8 cellular contexts compared by ENCODE assay signal in genomic region chr15:70259030-70259424, GRCh38.
A peak's percentile ranks its signal among the peaks of the same experiment; 100 is the strongest.
DNase-seq lines count a peak whose midpoint lies in the region; ATAC-seq and TF ChIP-seq lines count a peak whose summit lies in the region.

No MANE protein-coding gene starts in this region.

- H3K4me3 ChIP-seq in retinal pigment epithelial cell (ENCODE audit: low read length) = no peak overlapping the region

- peaks cover 7% of the 10 kb centered on the region for H3K27me3 Mint-ChIP-seq in activated T-cell treated with anti-CD3 and anti-CD28 coated beads, Interleukin-2, amount 50 U/mL, for 24 hours

- peak overlapping the region; percentile 50 for H3K27ac Mint-ChIP-seq in activated T-cell treated with anti-CD3 and anti-CD28 coated beads, Interleukin-2, amount 50 U/mL, for 24 hours

- H3K4me1 Mint-ChIP-seq in activated T-cell treated with anti-CD3 and anti-CD28 coated beads, Interleukin-2, amount 50 U/mL, for 24 hours (ENCODE audit: low read depth) = peaks cover 52% of the 10 kb centered on the region

- H3K9me3 ChIP-seq in KOPT-K1 (ENCODE audit: insufficient read depth, low read length, poor library complexity, severe bottlenecking) = no peaks in the 10 kb centered on the region

- no peak for ATAC-seq in HG03342 (IDR thresholded peaks at IDR 0.05; ENCODE audit: unreplicated experiment)

- peak overlapping the region; percentile 48 for H3K4me3 Mint-ChIP-seq in activated T-cell treated with anti-CD3 and anti-CD28 coated beads, Interleukin-2, amount 50 U/mL, for 24 hours

- H3K9me3 Mint-ChIP-seq in activated T-cell treated with anti-CD3 and anti-CD28 coated beads, Interleukin-2, amount 50 U/mL, for 24 hours = no peaks in the 10 kb centered on the region

- no peak for TF ChIP-seq CTCF in retinal pigment epithelial cell (conservative IDR thresholded peaks at IDR 0.05; ENCODE audit: low read depth, low read length)

- DNase-seq in GF-D8 (lab: John Stamatoyannopoulos, UW) (peak; percentile 48), globus pallidus (ENCODE audit: low spot score) (peak; percentile 42), retinal pigment epithelial cell (ENCODE audit: low read depth) (peak; percentile 64), DMS79 treated with DMSO at 0.1 percent for 48 hours (lab: John Stamatoyannopoulos, UW) (no peak), NCI-H2081 treated with DMSO at 0.1 percent for 48 hours (lab: John Stamatoyannopoulos, UW) (no peak)
- no peak for DNase-seq in activated T-cell treated with anti-CD3 and anti-CD28 coated beads, Interleukin-2, amount 50 U/mL, for 24 hours

- no peaks in the 10 kb centered on the region for H3K36me3 Mint-ChIP-seq in activated T-cell treated with anti-CD3 and anti-CD28 coated beads, Interleukin-2, amount 50 U/mL, for 24 hours (ENCODE audit: low read depth)

- H3K27ac ChIP-seq in KOPT-K1 (ENCODE audit: low read depth, low read length, poor library complexity, severe bottlenecking) = peak overlapping the region; percentile 96

- H3K36me3 ChIP-seq in KOPT-K1 (ENCODE audit: insufficient read depth, low read length) = no peaks in the 10 kb centered on the region

Comparison
In these comparisons a context has a peak if more than half of its experiments do, and no peak if none do; other contexts are left out.
1. DNase-seq: peak in GF-D8 (single experiment), globus pallidus (single experiment) and retinal pigment epithelial cell (single experiment); none in activated T-cell treated with anti-CD3 and anti-CD28 coated beads, Interleukin-2, amount 50 U/mL, for 24 hours (single experiment), DMS79 treated with DMSO at 0.1 percent for 48 hours (single experiment) and NCI-H2081 treated with DMSO at 0.1 percent for 48 hours (single experiment).